Comparison of ENCODE assay signal across 21 cellular contexts in genomic region chr1:67270569-67270968, GRCh38. TPM values are rescaled to one million over a fixed set of nuclear protein-coding genes. Genes with fewer than 3 reads are reported as not detected.
A peak's percentile ranks its signal among the peaks of the same experiment; 100 is the strongest.
DNase-seq lines count a peak whose midpoint lies in the region; ATAC-seq and TF ChIP-seq lines count a peak whose summit lies in the region.
"Had no signal": no experiment of that assay in that cellular context is flagged by ENCODE, and none has a peak within 500 bp of the region (broad histone marks: within the 10 kb centered on the region; RNA-seq: fewer than 3 reads in every experiment).

No MANE protein-coding gene starts in this region.

- H3K27ac ChIP-seq in PC-3 (ENCODE audit: low read length), result no peak overlapping the region

- H3K9me3 ChIP-seq in T-helper 17 cell (ENCODE audit: control insufficient read depth, low read length, poor library complexity, severe bottlenecking), result no peaks in the 10 kb centered on the region
- H3K9me3 ChIP-seq in PC-3 (ENCODE audit: low read length), result no peaks in the 10 kb centered on the region

- CTCF ChIA-PET in activated CD4-positive, alpha-beta T cell treated with anti-CD3 and anti-CD28 coated beads, Interleukin-2, amount 10 ng/mL, durations not matched to agents 7 days and 5 days (lab: Charles Lee), result interaction anchor here (0.6 to 2.3 kb wide), 4 partner anchors 13 to 81 kb away, joined by 3 to 8 read pairs (median 5); no protein-coding TSS in a partner anchor
- CTCF ChIA-PET in activated naive CD4-positive, alpha-beta T cell treated with anti-CD3 and anti-CD28 coated beads, Interleukin-2, amount 10 ng/mL, durations not matched to agents 7 days and 5 days (lab: Charles Lee), result no interaction called here
- CTCF ChIA-PET in PC-3 (lab: Charles Lee), result no interaction called here

- H3K9me3 Mint-ChIP-seq in activated CD4-positive, alpha-beta T cell treated with anti-CD3 and anti-CD28 coated beads, Interleukin-2, amount 10 ng/mL, durations not matched to agents 24 days and 14 days, result peaks cover 28% of the 10 kb centered on the region
- H3K9me3 Mint-ChIP-seq in activated CD4-positive, alpha-beta T cell treated with anti-CD3 and anti-CD28 coated beads, Interleukin-2, amount 10 ng/mL, durations not matched to agents 7 days and 5 days, result peaks cover 32% of the 10 kb centered on the region
- peaks cover 23 to 29% of the 10 kb centered on the region in 2 donors for H3K9me3 Mint-ChIP-seq in activated naive CD4-positive, alpha-beta T cell treated with anti-CD3 and anti-CD28 coated beads, Interleukin-2, amount 50 U/mL, for 72 hours
- H3K9me3 Mint-ChIP-seq in activated naive CD4-positive, alpha-beta T cell treated with anti-CD3 and anti-CD28 coated beads, Interleukin-2, amount 10 ng/mL, durations not matched to agents 7 days and 5 days, result peaks cover 22% of the 10 kb centered on the region
- H3K9me3 Mint-ChIP-seq in T-helper 1 cell treated with Interleukin-12 subunit alpha and Interleukin-12 subunit beta and Interleukin-4 antibody, amounts not matched to agents 30 μg/mL and 1 μg/mL, for 36 hours, result peaks cover 35% of the 10 kb centered on the region
- H3K9me3 Mint-ChIP-seq in activated naive CD8-positive, alpha-beta T cell treated with anti-CD3 and anti-CD28 coated beads, Interleukin-2, amount 50 U/mL, for 24 hours, result peaks cover 34% of the 10 kb centered on the region

- no peak for TF ChIP-seq CTCF in PC-3 (conservative IDR thresholded peaks at IDR 0.05; ENCODE audit: low read depth, low read length)

- DNase-seq in activated CD4-positive, alpha-beta T cell treated with anti-CD3 and anti-CD28 coated beads, Interleukin-2, amount 10 ng/mL, durations not matched to agents 24 days and 14 days, result no peak
- DNase-seq in activated CD4-positive, alpha-beta T cell treated with anti-CD3 and anti-CD28 coated beads, Interleukin-2, amount 10 ng/mL, durations not matched to agents 7 days and 5 days, result no peak
- no peak for DNase-seq in activated naive CD4-positive, alpha-beta T cell treated with anti-CD3 and anti-CD28 coated beads, Interleukin-2, amount 50 U/mL, for 72 hours (ENCODE audit: low spot score in 2 of 2)
- DNase-seq in activated naive CD4-positive, alpha-beta T cell treated with anti-CD3 and anti-CD28 coated beads, Interleukin-2, amount 10 ng/mL, durations not matched to agents 7 days and 5 days, result no peak
- DNase-seq in activated naive CD8-positive, alpha-beta T cell treated with anti-CD3 and anti-CD28 coated beads, Interleukin-2, amount 50 U/mL, for 24 hours, result no peak
- DNase-seq in T-helper 17 cell, result no peak
- DNase-seq in PC-3, result no peak
- DNase-seq: AML-193; C1 segment of cervical spinal cord; CD8-positive, alpha-beta T cell; DND-41; Karpas-422; MV-4-11; NCI-H1105 treated with DMSO at 0.1 percent for 48 hours; NCI-H2029 treated with DMSO at 0.1 percent for 48 hours; NCI-H226; NCI-H510A treated with DMSO at 0.1 percent for 48 hours; NCI-H748 treated with DMSO at 0.1 percent for 48 hours had no signal

- peak overlapping the region; percentile 43 for H3K27ac Mint-ChIP-seq in activated CD4-positive, alpha-beta T cell treated with anti-CD3 and anti-CD28 coated beads, Interleukin-2, amount 10 ng/mL, durations not matched to agents 24 days and 14 days
- H3K27ac Mint-ChIP-seq in activated CD4-positive, alpha-beta T cell treated with anti-CD3 and anti-CD28 coated beads, Interleukin-2, amount 10 ng/mL, durations not matched to agents 7 days and 5 days, result no peak overlapping the region
- H3K27ac Mint-ChIP-seq in activated naive CD4-positive, alpha-beta T cell treated with anti-CD3 and anti-CD28 coated beads, Interleukin-2, amount 50 U/mL, for 72 hours, result peak overlapping the region; percentile 20 to 71
- H3K27ac Mint-ChIP-seq in activated naive CD4-positive, alpha-beta T cell treated with anti-CD3 and anti-CD28 coated beads, Interleukin-2, amount 10 ng/mL, durations not matched to agents 7 days and 5 days, result no peak overlapping the region
- peak overlapping the region; percentile 8 for H3K27ac Mint-ChIP-seq in T-helper 1 cell treated with Interleukin-12 subunit alpha and Interleukin-12 subunit beta and Interleukin-4 antibody, amounts not matched to agents 30 μg/mL and 1 μg/mL, for 36 hours
- H3K27ac Mint-ChIP-seq in activated naive CD8-positive, alpha-beta T cell treated with anti-CD3 and anti-CD28 coated beads, Interleukin-2, amount 50 U/mL, for 24 hours, result peak overlapping the region; percentile 40
- no peak overlapping the region for H3K27ac Mint-ChIP-seq in T-helper 17 cell
- H3K27ac Mint-ChIP-seq: CD8-positive, alpha-beta T cell had no signal

- no peaks in the 10 kb centered on the region for H3K9me2 ChIP-seq in PC-3 (replicated peaks; ENCODE audit: low read length)

- H3K36me3 ChIP-seq in PC-3 (ENCODE audit: low read depth, low read length), result no peaks in the 10 kb centered on the region

- H3K4me3 ChIP-seq in PC-3 (ENCODE audit: low read length), result no peak overlapping the region
- H3K4me3 ChIP-seq: GM12878 had no signal

- no peaks in the 10 kb centered on the region for H3K4me1 ChIP-seq in PC-3 (ENCODE audit: insufficient read depth, low read length)

- no peak overlapping the region for H3K4me2 ChIP-seq in PC-3 (ENCODE audit: low read length)

- intact Hi-C loops in activated CD4-positive, alpha-beta T cell treated with anti-CD3 and anti-CD28 coated beads, Interleukin-2, amount 10 ng/mL, durations not matched to agents 24 days and 14 days (cut with micrococcal nuclease), result no loop called here
- intact Hi-C loops in PC-3 (cut with micrococcal nuclease), result no loop called here

- peaks cover 35% of the 10 kb centered on the region for H3K4me1 Mint-ChIP-seq in activated CD4-positive, alpha-beta T cell treated with anti-CD3 and anti-CD28 coated beads, Interleukin-2, amount 10 ng/mL, durations not matched to agents 24 days and 14 days
- peaks cover 26% of the 10 kb centered on the region for H3K4me1 Mint-ChIP-seq in activated CD4-positive, alpha-beta T cell treated with anti-CD3 and anti-CD28 coated beads, Interleukin-2, amount 10 ng/mL, durations not matched to agents 7 days and 5 days
- H3K4me1 Mint-ChIP-seq in activated naive CD4-positive, alpha-beta T cell treated with anti-CD3 and anti-CD28 coated beads, Interleukin-2, amount 10 ng/mL, durations not matched to agents 7 days and 5 days, result peaks cover 34% of the 10 kb centered on the region
- peaks cover 55% of the 10 kb centered on the region for H3K4me1 Mint-ChIP-seq in T-helper 1 cell treated with Interleukin-12 subunit alpha and Interleukin-12 subunit beta and Interleukin-4 antibody, amounts not matched to agents 30 μg/mL and 1 μg/mL, for 36 hours (ENCODE audit: low read depth)
- peaks cover 55% of the 10 kb centered on the region for H3K4me1 Mint-ChIP-seq in activated naive CD8-positive, alpha-beta T cell treated with anti-CD3 and anti-CD28 coated beads, Interleukin-2, amount 50 U/mL, for 24 hours
- H3K4me1 Mint-ChIP-seq in T-helper 17 cell, result no peaks in the 10 kb centered on the region

- H3K9ac ChIP-seq in PC-3 (ENCODE audit: low read length), result no peak overlapping the region

- H4K20me1 ChIP-seq in PC-3 (ENCODE audit: low read length), result no peaks in the 10 kb centered on the region

- peaks cover 25% of the 10 kb centered on the region for H3K36me3 Mint-ChIP-seq in activated CD4-positive, alpha-beta T cell treated with anti-CD3 and anti-CD28 coated beads, Interleukin-2, amount 10 ng/mL, durations not matched to agents 24 days and 14 days (ENCODE audit: low read depth)
- peaks cover 27% of the 10 kb centered on the region for H3K36me3 Mint-ChIP-seq in activated CD4-positive, alpha-beta T cell treated with anti-CD3 and anti-CD28 coated beads, Interleukin-2, amount 10 ng/mL, durations not matched to agents 7 days and 5 days (ENCODE audit: low read depth)
- H3K36me3 Mint-ChIP-seq in activated naive CD4-positive, alpha-beta T cell treated with anti-CD3 and anti-CD28 coated beads, Interleukin-2, amount 50 U/mL, for 72 hours, result peaks cover 35 to 48% of the 10 kb centered on the region in 2 donors
- H3K36me3 Mint-ChIP-seq in activated naive CD4-positive, alpha-beta T cell treated with anti-CD3 and anti-CD28 coated beads, Interleukin-2, amount 10 ng/mL, durations not matched to agents 7 days and 5 days, result peaks cover 18% of the 10 kb centered on the region
- H3K36me3 Mint-ChIP-seq in T-helper 1 cell treated with Interleukin-12 subunit alpha and Interleukin-12 subunit beta and Interleukin-4 antibody, amounts not matched to agents 30 μg/mL and 1 μg/mL, for 36 hours (ENCODE audit: low read depth), result peaks cover 42% of the 10 kb centered on the region
- peaks cover 21% of the 10 kb centered on the region for H3K36me3 Mint-ChIP-seq in activated naive CD8-positive, alpha-beta T cell treated with anti-CD3 and anti-CD28 coated beads, Interleukin-2, amount 50 U/mL, for 24 hours (ENCODE audit: low read depth)
- no peaks in the 10 kb centered on the region for H3K36me3 Mint-ChIP-seq in T-helper 17 cell (ENCODE audit: low read depth)
- H3K36me3 Mint-ChIP-seq: CD8-positive, alpha-beta T cell had no signal

- H3F3A ChIP-seq in PC-3 (ENCODE audit: low read length, unreplicated experiment), result no peaks in the 10 kb centered on the region

- POLR2A ChIA-PET in activated CD4-positive, alpha-beta T cell treated with anti-CD3 and anti-CD28 coated beads, Interleukin-2, amount 10 ng/mL, durations not matched to agents 7 days and 5 days (lab: Charles Lee), result no interaction called here
- POLR2A ChIA-PET in PC-3 (lab: Charles Lee; ENCODE audit: unreplicated experiment), result no interaction called here

- H3K27me3 ChIP-seq in PC-3 (ENCODE audit: low read length), result no peaks in the 10 kb centered on the region

- no peak overlapping the region for H2AFZ ChIP-seq in PC-3 (ENCODE audit: low read length)

- no peaks in the 10 kb centered on the region for H3K79me2 ChIP-seq in PC-3 (ENCODE audit: low read length)

- ATAC-seq in activated naive CD4-positive, alpha-beta T cell treated with anti-CD3 and anti-CD28 coated beads, Interleukin-2, amount 50 U/mL, for 72 hours, result peak; percentile 20 to 49
- ATAC-seq in activated naive CD8-positive, alpha-beta T cell treated with anti-CD3 and anti-CD28 coated beads, Interleukin-2, amount 50 U/mL, for 24 hours, result peak; percentile 41
- ATAC-seq in T-helper 17 cell (no peak), PC-3 (no peak)
- ATAC-seq: CD8-positive, alpha-beta T cell; GM12878 had no signal

- no peaks in the 10 kb centered on the region for H3K27me3 Mint-ChIP-seq in activated CD4-positive, alpha-beta T cell treated with anti-CD3 and anti-CD28 coated beads, Interleukin-2, amount 10 ng/mL, durations not matched to agents 24 days and 14 days
- no peaks in the 10 kb centered on the region for H3K27me3 Mint-ChIP-seq in activated CD4-positive, alpha-beta T cell treated with anti-CD3 and anti-CD28 coated beads, Interleukin-2, amount 10 ng/mL, durations not matched to agents 7 days and 5 days
- H3K27me3 Mint-ChIP-seq in activated naive CD4-positive, alpha-beta T cell treated with anti-CD3 and anti-CD28 coated beads, Interleukin-2, amount 10 ng/mL, durations not matched to agents 7 days and 5 days, result no peaks in the 10 kb centered on the region
- no peaks in the 10 kb centered on the region for H3K27me3 Mint-ChIP-seq in T-helper 1 cell treated with Interleukin-12 subunit alpha and Interleukin-12 subunit beta and Interleukin-4 antibody, amounts not matched to agents 30 μg/mL and 1 μg/mL, for 36 hours (ENCODE audit: low read depth)
- H3K27me3 Mint-ChIP-seq in activated naive CD8-positive, alpha-beta T cell treated with anti-CD3 and anti-CD28 coated beads, Interleukin-2, amount 50 U/mL, for 24 hours, result no peaks in the 10 kb centered on the region
- H3K27me3 Mint-ChIP-seq in T-helper 17 cell, result no peaks in the 10 kb centered on the region

- H3K4me3 Mint-ChIP-seq in activated CD4-positive, alpha-beta T cell treated with anti-CD3 and anti-CD28 coated beads, Interleukin-2, amount 10 ng/mL, durations not matched to agents 24 days and 14 days, result no peak overlapping the region
- H3K4me3 Mint-ChIP-seq in activated CD4-positive, alpha-beta T cell treated with anti-CD3 and anti-CD28 coated beads, Interleukin-2, amount 10 ng/mL, durations not matched to agents 7 days and 5 days, result no peak overlapping the region
- no peak overlapping the region for H3K4me3 Mint-ChIP-seq in activated naive CD4-positive, alpha-beta T cell treated with anti-CD3 and anti-CD28 coated beads, Interleukin-2, amount 10 ng/mL, durations not matched to agents 7 days and 5 days
- no peak overlapping the region for H3K4me3 Mint-ChIP-seq in T-helper 1 cell treated with Interleukin-12 subunit alpha and Interleukin-12 subunit beta and Interleukin-4 antibody, amounts not matched to agents 30 μg/mL and 1 μg/mL, for 36 hours
- no peak overlapping the region for H3K4me3 Mint-ChIP-seq in activated naive CD8-positive, alpha-beta T cell treated with anti-CD3 and anti-CD28 coated beads, Interleukin-2, amount 50 U/mL, for 24 hours
- H3K4me3 Mint-ChIP-seq in T-helper 17 cell, result no peak overlapping the region
- H3K4me3 Mint-ChIP-seq: CD8-positive, alpha-beta T cell had no signal

- BruUV-seq in PC-3 (replicated peaks; lab: Mats Ljungman, UMichigan), result no TSS peak

RNA-seq across cellular contexts. Expression of gene IL12RB2, which starts 37.1 kb away (rescaled TPM):
- total RNA-seq in activated CD4-positive, alpha-beta T cell treated with anti-CD3 and anti-CD28 coated beads, Interleukin-2, amount 10 ng/mL, durations not matched to agents 24 days and 14 days, result 138 and 146 TPM in 2 replicates
- total RNA-seq in activated CD4-positive, alpha-beta T cell treated with anti-CD3 and anti-CD28 coated beads, Interleukin-2, amount 10 ng/mL, durations not matched to agents 7 days and 5 days, result 10 to 100 TPM; 29.3 to 31.8 TPM
- total RNA-seq in activated naive CD4-positive, alpha-beta T cell treated with anti-CD3 and anti-CD28 coated beads, Interleukin-2, amount 50 U/mL, for 72 hours, result 100 to 1,000 TPM in 1 of 2 donors, 10 to 100 TPM in 1; 29.5 to 123 TPM
- total RNA-seq in T-helper 17 cell (1 to 10 TPM; 2.1 to 3.4 TPM), PC-3 (2014; rRNA removed) (0.81 TPM in 1 of 2 replicates, not detected in the other)
- total RNA-seq: A172 had no signal

Comparison
In these comparisons a context has a peak if more than half of its experiments do, and no peak if none do; other contexts are left out.
1. H3K27ac Mint-ChIP-seq: peak in activated CD4-positive, alpha-beta T cell treated with anti-CD3 and anti-CD28 coated beads, Interleukin-2, amount 10 ng/mL, durations not matched to agents 24 days and 14 days (single experiment), activated naive CD4-positive, alpha-beta T cell treated with anti-CD3 and anti-CD28 coated beads, Interleukin-2, amount 50 U/mL, for 72 hours (2 of 2), T-helper 1 cell treated with Interleukin-12 subunit alpha and Interleukin-12 subunit beta and Interleukin-4 antibody, amounts not matched to agents 30 μg/mL and 1 μg/mL, for 36 hours (single experiment) and activated naive CD8-positive, alpha-beta T cell treated with anti-CD3 and anti-CD28 coated beads, Interleukin-2, amount 50 U/mL, for 24 hours (single experiment); none in activated CD4-positive, alpha-beta T cell treated with anti-CD3 and anti-CD28 coated beads, Interleukin-2, amount 10 ng/mL, durations not matched to agents 7 days and 5 days (single experiment), activated naive CD4-positive, alpha-beta T cell treated with anti-CD3 and anti-CD28 coated beads, Interleukin-2, amount 10 ng/mL, durations not matched to agents 7 days and 5 days (single experiment) and T-helper 17 cell (single experiment).
2. ATAC-seq: peak in activated naive CD4-positive, alpha-beta T cell treated with anti-CD3 and anti-CD28 coated beads, Interleukin-2, amount 50 U/mL, for 72 hours (2 of 2) and activated naive CD8-positive, alpha-beta T cell treated with anti-CD3 and anti-CD28 coated beads, Interleukin-2, amount 50 U/mL, for 24 hours (single experiment); none in T-helper 17 cell (single experiment) and PC-3 (single experiment).
3. RNA of gene IL12RB2, which starts 37.1 kb away (total RNA-seq): 138 to 146 TPM in activated CD4-positive, alpha-beta T cell treated with anti-CD3 and anti-CD28 coated beads, Interleukin-2, amount 10 ng/mL, durations not matched to agents 24 days and 14 days, 29.5 to 123 TPM in activated naive CD4-positive, alpha-beta T cell treated with anti-CD3 and anti-CD28 coated beads, Interleukin-2, amount 50 U/mL, for 72 hours and 29.3 to 31.8 TPM in activated CD4-positive, alpha-beta T cell treated with anti-CD3 and anti-CD28 coated beads, Interleukin-2, amount 10 ng/mL, durations not matched to agents 7 days and 5 days; 2.1 to 3.4 TPM in T-helper 17 cell and 0.81 TPM in PC-3; every median in the first group is over 4 times any median in the second.